ENCODE assay signal across 1 cellular context in the genomic region with DNA sequence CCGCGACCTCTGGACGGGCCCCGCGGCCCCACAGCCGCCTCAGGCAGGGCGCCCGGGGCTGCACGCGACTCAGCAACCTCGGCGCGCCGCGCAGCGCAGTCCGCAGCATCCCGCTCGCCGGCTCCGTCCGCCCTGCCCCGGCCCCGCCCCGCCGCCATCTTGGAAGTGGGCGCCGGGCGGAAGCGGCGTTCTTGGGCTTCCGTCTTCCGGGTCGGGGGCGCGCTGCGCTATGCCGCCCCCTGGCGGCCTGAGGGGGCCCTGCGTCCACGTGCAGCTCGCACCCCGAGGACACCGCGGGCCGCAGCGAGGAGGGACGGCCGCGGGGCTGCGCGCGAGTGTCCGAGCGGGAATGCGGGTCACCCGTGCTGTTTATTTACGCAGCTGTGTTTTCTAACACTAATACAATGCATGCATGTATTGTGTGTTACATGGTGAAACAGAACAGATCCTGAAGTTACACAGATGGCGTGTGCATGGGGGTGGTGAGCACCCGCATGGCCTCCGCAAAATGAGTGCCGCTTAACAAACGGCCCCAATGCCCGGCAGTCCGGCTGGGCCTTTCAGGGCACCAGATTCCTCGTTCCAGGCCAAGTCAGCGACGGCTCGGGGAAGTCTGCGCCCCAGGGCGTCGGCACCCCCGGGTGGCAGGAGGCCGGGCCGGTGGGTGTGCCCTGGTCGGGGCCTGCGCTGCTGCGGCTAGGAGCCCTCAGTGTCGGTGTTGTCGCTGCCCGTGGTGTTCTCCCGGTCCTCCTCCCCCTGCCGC.
TF ChIP-seq lines count a peak whose summit lies in the region.

A gene (minus strand): TSS at position 139 of the 763 bp plus-strand sequence. CDS start 30 bp downstream, at position 109.

TF ChIP-seq in HepG2, 621 proteins besides CTCF, POLR2A, EP300 and RAD21 (continued from another document and continues in another):
- TF ChIP-seq, protein P1, sequence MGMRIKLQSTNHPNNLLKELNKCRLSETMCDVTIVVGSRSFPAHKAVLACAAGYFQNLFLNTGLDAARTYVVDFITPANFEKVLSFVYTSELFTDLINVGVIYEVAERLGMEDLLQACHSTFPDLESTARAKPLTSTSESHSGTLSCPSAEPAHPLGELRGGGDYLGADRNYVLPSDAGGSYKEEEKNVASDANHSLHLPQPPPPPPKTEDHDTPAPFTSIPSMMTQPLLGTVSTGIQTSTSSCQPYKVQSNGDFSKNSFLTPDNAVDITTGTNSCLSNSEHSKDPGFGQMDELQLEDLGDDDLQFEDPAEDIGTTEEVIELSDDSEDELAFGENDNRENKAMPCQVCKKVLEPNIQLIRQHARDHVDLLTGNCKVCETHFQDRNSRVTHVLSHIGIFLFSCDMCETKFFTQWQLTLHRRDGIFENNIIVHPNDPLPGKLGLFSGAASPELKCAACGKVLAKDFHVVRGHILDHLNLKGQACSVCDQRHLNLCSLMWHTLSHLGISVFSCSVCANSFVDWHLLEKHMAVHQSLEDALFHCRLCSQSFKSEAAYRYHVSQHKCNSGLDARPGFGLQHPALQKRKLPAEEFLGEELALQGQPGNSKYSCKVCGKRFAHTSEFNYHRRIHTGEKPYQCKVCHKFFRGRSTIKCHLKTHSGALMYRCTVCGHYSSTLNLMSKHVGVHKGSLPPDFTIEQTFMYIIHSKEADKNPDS (CRISPR knock-in tag; IDR thresholded peaks at IDR 0.05) = no peak
- TF ChIP-seq PTBP1 (IDR thresholded peaks at IDR 0.05; ENCODE audit: low read depth, low read length, poor library complexity, severe bottlenecking) = no peak
- TF ChIP-seq, protein P2, sequence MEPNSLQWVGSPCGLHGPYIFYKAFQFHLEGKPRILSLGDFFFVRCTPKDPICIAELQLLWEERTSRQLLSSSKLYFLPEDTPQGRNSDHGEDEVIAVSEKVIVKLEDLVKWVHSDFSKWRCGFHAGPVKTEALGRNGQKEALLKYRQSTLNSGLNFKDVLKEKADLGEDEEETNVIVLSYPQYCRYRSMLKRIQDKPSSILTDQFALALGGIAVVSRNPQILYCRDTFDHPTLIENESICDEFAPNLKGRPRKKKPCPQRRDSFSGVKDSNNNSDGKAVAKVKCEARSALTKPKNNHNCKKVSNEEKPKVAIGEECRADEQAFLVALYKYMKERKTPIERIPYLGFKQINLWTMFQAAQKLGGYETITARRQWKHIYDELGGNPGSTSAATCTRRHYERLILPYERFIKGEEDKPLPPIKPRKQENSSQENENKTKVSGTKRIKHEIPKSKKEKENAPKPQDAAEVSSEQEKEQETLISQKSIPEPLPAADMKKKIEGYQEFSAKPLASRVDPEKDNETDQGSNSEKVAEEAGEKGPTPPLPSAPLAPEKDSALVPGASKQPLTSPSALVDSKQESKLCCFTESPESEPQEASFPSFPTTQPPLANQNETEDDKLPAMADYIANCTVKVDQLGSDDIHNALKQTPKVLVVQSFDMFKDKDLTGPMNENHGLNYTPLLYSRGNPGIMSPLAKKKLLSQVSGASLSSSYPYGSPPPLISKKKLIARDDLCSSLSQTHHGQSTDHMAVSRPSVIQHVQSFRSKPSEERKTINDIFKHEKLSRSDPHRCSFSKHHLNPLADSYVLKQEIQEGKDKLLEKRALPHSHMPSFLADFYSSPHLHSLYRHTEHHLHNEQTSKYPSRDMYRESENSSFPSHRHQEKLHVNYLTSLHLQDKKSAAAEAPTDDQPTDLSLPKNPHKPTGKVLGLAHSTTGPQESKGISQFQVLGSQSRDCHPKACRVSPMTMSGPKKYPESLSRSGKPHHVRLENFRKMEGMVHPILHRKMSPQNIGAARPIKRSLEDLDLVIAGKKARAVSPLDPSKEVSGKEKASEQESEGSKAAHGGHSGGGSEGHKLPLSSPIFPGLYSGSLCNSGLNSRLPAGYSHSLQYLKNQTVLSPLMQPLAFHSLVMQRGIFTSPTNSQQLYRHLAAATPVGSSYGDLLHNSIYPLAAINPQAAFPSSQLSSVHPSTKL (CRISPR knock-in tag; IDR thresholded peaks at IDR 0.05) = no peak; the same call in 1 of the 2 replicates
- TF ChIP-seq STAT5B (CRISPR knock-in tag; IDR thresholded peaks at IDR 0.05) = peak; percentile 54; the same call in 1 of the 2 replicates
- TF ChIP-seq, protein P3, sequence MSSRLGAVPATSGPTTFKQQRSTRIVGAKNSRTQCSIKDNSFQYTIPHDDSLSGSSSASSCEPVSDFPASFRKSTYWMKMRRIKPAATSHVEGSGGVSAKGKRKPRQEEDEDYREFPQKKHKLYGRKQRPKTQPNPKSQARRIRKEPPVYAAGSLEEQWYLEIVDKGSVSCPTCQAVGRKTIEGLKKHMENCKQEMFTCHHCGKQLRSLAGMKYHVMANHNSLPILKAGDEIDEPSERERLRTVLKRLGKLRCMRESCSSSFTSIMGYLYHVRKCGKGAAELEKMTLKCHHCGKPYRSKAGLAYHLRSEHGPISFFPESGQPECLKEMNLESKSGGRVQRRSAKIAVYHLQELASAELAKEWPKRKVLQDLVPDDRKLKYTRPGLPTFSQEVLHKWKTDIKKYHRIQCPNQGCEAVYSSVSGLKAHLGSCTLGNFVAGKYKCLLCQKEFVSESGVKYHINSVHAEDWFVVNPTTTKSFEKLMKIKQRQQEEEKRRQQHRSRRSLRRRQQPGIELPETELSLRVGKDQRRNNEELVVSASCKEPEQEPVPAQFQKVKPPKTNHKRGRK (CRISPR knock-in tag; IDR thresholded peaks at IDR 0.05) = no peak
- TF ChIP-seq, protein P4, sequence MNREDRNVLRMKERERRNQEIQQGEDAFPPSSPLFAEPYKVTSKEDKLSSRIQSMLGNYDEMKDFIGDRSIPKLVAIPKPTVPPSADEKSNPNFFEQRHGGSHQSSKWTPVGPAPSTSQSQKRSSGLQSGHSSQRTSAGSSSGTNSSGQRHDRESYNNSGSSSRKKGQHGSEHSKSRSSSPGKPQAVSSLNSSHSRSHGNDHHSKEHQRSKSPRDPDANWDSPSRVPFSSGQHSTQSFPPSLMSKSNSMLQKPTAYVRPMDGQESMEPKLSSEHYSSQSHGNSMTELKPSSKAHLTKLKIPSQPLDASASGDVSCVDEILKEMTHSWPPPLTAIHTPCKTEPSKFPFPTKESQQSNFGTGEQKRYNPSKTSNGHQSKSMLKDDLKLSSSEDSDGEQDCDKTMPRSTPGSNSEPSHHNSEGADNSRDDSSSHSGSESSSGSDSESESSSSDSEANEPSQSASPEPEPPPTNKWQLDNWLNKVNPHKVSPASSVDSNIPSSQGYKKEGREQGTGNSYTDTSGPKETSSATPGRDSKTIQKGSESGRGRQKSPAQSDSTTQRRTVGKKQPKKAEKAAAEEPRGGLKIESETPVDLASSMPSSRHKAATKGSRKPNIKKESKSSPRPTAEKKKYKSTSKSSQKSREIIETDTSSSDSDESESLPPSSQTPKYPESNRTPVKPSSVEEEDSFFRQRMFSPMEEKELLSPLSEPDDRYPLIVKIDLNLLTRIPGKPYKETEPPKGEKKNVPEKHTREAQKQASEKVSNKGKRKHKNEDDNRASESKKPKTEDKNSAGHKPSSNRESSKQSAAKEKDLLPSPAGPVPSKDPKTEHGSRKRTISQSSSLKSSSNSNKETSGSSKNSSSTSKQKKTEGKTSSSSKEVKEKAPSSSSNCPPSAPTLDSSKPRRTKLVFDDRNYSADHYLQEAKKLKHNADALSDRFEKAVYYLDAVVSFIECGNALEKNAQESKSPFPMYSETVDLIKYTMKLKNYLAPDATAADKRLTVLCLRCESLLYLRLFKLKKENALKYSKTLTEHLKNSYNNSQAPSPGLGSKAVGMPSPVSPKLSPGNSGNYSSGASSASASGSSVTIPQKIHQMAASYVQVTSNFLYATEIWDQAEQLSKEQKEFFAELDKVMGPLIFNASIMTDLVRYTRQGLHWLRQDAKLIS (CRISPR knock-in tag; IDR thresholded peaks at IDR 0.05) = no peak
- TF ChIP-seq ARID2 (CRISPR knock-in tag; IDR thresholded peaks at IDR 0.05; ENCODE audit: borderline replicate concordance) = 0 out of 2 replicates have a peak, but pooled peaks have one; percentile 45
- peak; percentile 67; the same call in 1 of the 2 replicates for TF ChIP-seq ZNF775 (CRISPR knock-in tag; IDR thresholded peaks at IDR 0.05; ENCODE audit: borderline replicate concordance)
- TF ChIP-seq CC2D1A (CRISPR knock-in tag; IDR thresholded peaks at IDR 0.05) = 0 out of 2 replicates have a peak, but pooled peaks have one; percentile 76
- TF ChIP-seq JUN (CRISPR knock-in tag; IDR thresholded peaks at IDR 0.05) = peak; percentile 38; the same call in 1 of the 2 replicates
- TF ChIP-seq FOXA1 (IDR thresholded peaks at IDR 0.05) = no peak
- TF ChIP-seq FOXA1 (CRISPR knock-in tag; IDR thresholded peaks at IDR 0.05) = no peak; the same call in 1 of the 2 replicates
- TF ChIP-seq NAIF1 (CRISPR knock-in tag; IDR thresholded peaks at IDR 0.05; ENCODE audit: borderline replicate concordance) = no peak
- no peak for TF ChIP-seq ZSCAN30 (CRISPR knock-in tag; IDR thresholded peaks at IDR 0.05)
- no peak for TF ChIP-seq ZFP36L2 (CRISPR knock-in tag; IDR thresholded peaks at IDR 0.05)
- no peak for TF ChIP-seq ARNT (IDR thresholded peaks at IDR 0.05)
- TF ChIP-seq, protein P5, sequence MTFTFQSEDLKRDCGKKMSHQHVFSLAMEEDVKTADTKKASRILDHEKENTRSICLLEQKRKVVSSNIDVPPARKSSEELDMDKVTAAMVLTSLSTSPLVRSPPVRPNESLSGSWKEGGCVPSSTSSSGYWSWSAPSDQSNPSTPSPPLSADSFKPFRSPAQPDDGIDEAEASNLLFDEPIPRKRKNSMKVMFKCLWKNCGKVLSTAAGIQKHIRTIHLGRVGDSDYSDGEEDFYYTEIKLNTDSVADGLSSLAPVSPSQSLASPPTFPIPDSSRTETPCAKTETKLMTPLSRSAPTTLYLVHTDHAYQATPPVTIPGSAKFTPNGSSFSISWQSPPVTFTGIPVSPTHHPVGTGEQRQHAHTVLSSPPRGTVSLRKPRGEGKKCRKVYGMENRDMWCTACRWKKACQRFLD (CRISPR knock-in tag; IDR thresholded peaks at IDR 0.05; ENCODE audit: borderline replicate concordance) = peak; percentile 95
- TF ChIP-seq ZNF30 (CRISPR knock-in tag; IDR thresholded peaks at IDR 0.05) = no peak
- TF ChIP-seq, protein P6, sequence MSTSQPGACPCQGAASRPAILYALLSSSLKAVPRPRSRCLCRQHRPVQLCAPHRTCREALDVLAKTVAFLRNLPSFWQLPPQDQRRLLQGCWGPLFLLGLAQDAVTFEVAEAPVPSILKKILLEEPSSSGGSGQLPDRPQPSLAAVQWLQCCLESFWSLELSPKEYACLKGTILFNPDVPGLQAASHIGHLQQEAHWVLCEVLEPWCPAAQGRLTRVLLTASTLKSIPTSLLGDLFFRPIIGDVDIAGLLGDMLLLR (CRISPR knock-in tag; IDR thresholded peaks at IDR 0.05) = peak; percentile 84; the same call in 1 of the 2 replicates
- TF ChIP-seq ZFP37 (CRISPR knock-in tag; IDR thresholded peaks at IDR 0.05; ENCODE audit: borderline replicate concordance) = no peak
- TF ChIP-seq ISX (CRISPR knock-in tag; conservative IDR thresholded peaks at IDR 0.05) = no peak; the same call in 1 of the 2 replicates
- no peak for TF ChIP-seq BRCA1 (CRISPR knock-in tag; IDR thresholded peaks at IDR 0.05)
- TF ChIP-seq TGIF2 (CRISPR knock-in tag; IDR thresholded peaks at IDR 0.05) = no peak
- peak; percentile 64 for TF ChIP-seq SP5 (CRISPR knock-in tag; IDR thresholded peaks at IDR 0.05; ENCODE audit: borderline replicate concordance, low read depth)
- peak; percentile 94 for TF ChIP-seq BHLHE40 (IDR thresholded peaks at IDR 0.05; ENCODE audit: low read length)
- TF ChIP-seq ZNF7 (CRISPR knock-in tag; IDR thresholded peaks at IDR 0.05) = no peak
- TF ChIP-seq ZNF678 (CRISPR knock-in tag; IDR thresholded peaks at IDR 0.05) = peak; percentile 85; the same call in 1 of the 2 replicates
- TF ChIP-seq, protein P7, sequence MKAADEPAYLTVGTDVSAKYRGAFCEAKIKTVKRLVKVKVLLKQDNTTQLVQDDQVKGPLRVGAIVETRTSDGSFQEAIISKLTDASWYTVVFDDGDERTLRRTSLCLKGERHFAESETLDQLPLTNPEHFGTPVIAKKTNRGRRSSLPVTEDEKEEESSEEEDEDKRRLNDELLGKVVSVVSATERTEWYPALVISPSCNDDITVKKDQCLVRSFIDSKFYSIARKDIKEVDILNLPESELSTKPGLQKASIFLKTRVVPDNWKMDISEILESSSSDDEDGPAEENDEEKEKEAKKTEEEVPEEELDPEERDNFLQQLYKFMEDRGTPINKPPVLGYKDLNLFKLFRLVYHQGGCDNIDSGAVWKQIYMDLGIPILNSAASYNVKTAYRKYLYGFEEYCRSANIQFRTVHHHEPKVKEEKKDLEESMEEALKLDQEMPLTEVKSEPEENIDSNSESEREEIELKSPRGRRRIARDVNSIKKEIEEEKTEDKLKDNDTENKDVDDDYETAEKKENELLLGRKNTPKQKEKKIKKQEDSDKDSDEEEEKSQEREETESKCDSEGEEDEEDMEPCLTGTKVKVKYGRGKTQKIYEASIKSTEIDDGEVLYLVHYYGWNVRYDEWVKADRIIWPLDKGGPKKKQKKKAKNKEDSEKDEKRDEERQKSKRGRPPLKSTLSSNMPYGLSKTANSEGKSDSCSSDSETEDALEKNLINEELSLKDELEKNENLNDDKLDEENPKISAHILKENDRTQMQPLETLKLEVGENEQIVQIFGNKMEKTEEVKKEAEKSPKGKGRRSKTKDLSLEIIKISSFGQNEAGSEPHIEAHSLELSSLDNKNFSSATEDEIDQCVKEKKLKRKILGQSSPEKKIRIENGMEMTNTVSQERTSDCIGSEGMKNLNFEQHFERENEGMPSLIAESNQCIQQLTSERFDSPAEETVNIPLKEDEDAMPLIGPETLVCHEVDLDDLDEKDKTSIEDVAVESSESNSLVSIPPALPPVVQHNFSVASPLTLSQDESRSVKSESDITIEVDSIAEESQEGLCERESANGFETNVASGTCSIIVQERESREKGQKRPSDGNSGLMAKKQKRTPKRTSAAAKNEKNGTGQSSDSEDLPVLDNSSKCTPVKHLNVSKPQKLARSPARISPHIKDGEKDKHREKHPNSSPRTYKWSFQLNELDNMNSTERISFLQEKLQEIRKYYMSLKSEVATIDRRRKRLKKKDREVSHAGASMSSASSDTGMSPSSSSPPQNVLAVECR (CRISPR knock-in tag; IDR thresholded peaks at IDR 0.05; ENCODE audit: borderline replicate concordance) = peak; percentile 93
- TF ChIP-seq POLR2AphosphoS2 (IDR thresholded peaks at IDR 0.05; ENCODE audit: low read depth, low read length) = no peak
- no peak for TF ChIP-seq ZBTB1 (CRISPR knock-in tag; IDR thresholded peaks at IDR 0.05; ENCODE audit: borderline replicate concordance)
- TF ChIP-seq, protein P8, sequence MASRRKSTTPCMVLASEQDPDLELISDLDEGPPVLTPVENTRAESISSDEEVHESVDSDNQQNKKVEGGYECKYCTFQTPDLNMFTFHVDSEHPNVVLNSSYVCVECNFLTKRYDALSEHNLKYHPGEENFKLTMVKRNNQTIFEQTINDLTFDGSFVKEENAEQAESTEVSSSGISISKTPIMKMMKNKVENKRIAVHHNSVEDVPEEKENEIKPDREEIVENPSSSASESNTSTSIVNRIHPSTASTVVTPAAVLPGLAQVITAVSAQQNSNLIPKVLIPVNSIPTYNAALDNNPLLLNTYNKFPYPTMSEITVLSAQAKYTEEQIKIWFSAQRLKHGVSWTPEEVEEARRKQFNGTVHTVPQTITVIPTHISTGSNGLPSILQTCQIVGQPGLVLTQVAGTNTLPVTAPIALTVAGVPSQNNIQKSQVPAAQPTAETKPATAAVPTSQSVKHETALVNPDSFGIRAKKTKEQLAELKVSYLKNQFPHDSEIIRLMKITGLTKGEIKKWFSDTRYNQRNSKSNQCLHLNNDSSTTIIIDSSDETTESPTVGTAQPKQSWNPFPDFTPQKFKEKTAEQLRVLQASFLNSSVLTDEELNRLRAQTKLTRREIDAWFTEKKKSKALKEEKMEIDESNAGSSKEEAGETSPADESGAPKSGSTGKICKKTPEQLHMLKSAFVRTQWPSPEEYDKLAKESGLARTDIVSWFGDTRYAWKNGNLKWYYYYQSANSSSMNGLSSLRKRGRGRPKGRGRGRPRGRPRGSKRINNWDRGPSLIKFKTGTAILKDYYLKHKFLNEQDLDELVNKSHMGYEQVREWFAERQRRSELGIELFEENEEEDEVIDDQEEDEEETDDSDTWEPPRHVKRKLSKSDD (CRISPR knock-in tag; IDR thresholded peaks at IDR 0.05; ENCODE audit: low read depth) = peak; percentile 84
